ENCODE assay signal across 8 cellular contexts in genomic region chr14:52043690-52044089, GRCh38. TPM values are rescaled to one million over a fixed set of nuclear protein-coding genes. Genes with fewer than 3 reads are reported as not detected.
DNase-seq lines count a peak whose midpoint lies in the region; ATAC-seq, FAIRE-seq and TF ChIP-seq lines count a peak whose summit lies in the region.

No MANE protein-coding gene starts in this region.

- POLR2A ChIA-PET in PC-9 (lab: Charles Lee; ENCODE audit: unreplicated experiment), result no interaction called here

- no peaks in the 10 kb centered on the region for H3K9me2 ChIP-seq in PC-9 (ENCODE audit: insufficient read depth)

- peak; percentile 43; the same call in 1 of the 2 replicates for TF ChIP-seq CTCF in PC-9 (conservative IDR thresholded peaks at IDR 0.05)
- peak; percentile 19 to 25 (median 21) for TF ChIP-seq CTCF in right lobe of liver (IDR thresholded peaks at IDR 0.05)

- H3K4me3 ChIP-seq in PC-9 (no peak overlapping the region), right lobe of liver (no peak overlapping the region)

- 24% methylated on average over 5 of the region's 5 CpGs for WGBS in right lobe of liver (ENCODE audit: insufficient coverage, low coverage, low lambda C conversion rate, missing lambda C conversion rate)

- intact Hi-C loops in PC-9 (cut with micrococcal nuclease; ENCODE audit: unreplicated experiment), result no loop called here
- intact Hi-C loops in right lobe of liver (cut with DNase I), result no loop called here

- CTCF ChIA-PET in PC-9 (lab: Charles Lee), result interaction anchor here (0.6 to 0.7 kb wide), 2 partner anchors 17 to 41 kb away, joined by 3 to 6 read pairs; no protein-coding TSS in a partner anchor

- H4K20me1 ChIP-seq in PC-9 (ENCODE audit: insufficient read depth), result no peaks in the 10 kb centered on the region

- H3K4me1 ChIP-seq in PC-9 (replicated peaks; ENCODE audit: insufficient read depth) (peaks cover 14% of the 10 kb centered on the region), right lobe of liver (no peaks in the 10 kb centered on the region)

- ATAC-seq in right lobe of liver, result peak in 3 of 4 donors; percentile 33 to 53 (median 41)

- no peak for TF ChIP-seq POLR2A in right lobe of liver (IDR thresholded peaks at IDR 0.05)

- no peaks in the 10 kb centered on the region for H3K27me3 ChIP-seq in PC-9 (ENCODE audit: insufficient read depth, low read depth)
- H3K27me3 ChIP-seq in right lobe of liver, result no peaks in the 10 kb centered on the region

- DNase-seq in activated naive CD4-positive, alpha-beta T cell treated with Interleukin-2 at 50 U/mL for 16 hours, result peak; percentile 46
- no peak for DNase-seq in activated naive CD4-positive, alpha-beta T cell (lab: John Stamatoyannopoulos, UW)
- DNase-seq in PC-9 (peak in 1 of 2 experiments; percentile 8), amniotic epithelial cell (ENCODE audit: low read depth) (peak; percentile 48), right lobe of liver (no peak), frontal cortex (ENCODE audit: low spot score in 2 of 2) (no peak), NOMO-1 treated with dmso at 0.1 percent for 144 hours (lab: John Stamatoyannopoulos, UW; ENCODE audit: unreplicated experiment) (no peak), mesenteric fat pad (ENCODE audit: low spot score) (no peak)

- FAIRE-seq in frontal cortex (lab: Jason Lieb, UNC), result no peak

- no peaks in the 10 kb centered on the region for H3K79me2 ChIP-seq in PC-9 (ENCODE audit: low read depth)

- no TSS peak for BruUV-seq in PC-9 (replicated peaks; lab: Mats Ljungman, UMichigan)

- H3K4me2 ChIP-seq in PC-9, result no peak overlapping the region

- H2AFZ ChIP-seq in PC-9, result no peak overlapping the region

- H3F3A ChIP-seq in PC-9 (ENCODE audit: insufficient read depth, low read depth), result no peaks in the 10 kb centered on the region

- H3K9me3 ChIP-seq in PC-9 (ENCODE audit: insufficient read depth, low read depth), result no peaks in the 10 kb centered on the region
- no peaks in the 10 kb centered on the region for H3K9me3 ChIP-seq in right lobe of liver

- H3K27ac ChIP-seq in PC-9 (no peak overlapping the region), right lobe of liver (no peak overlapping the region)

- H3K36me3 ChIP-seq in PC-9 (ENCODE audit: low read depth) (no peaks in the 10 kb centered on the region), right lobe of liver (no peaks in the 10 kb centered on the region)

RNA-seq across cellular contexts. Expression of gene NID2, which starts 25.2 kb away (rescaled TPM):
- 0.11 TPM in 1 of 2 replicates, not detected in the other for total RNA-seq in PC-9 (2021)
- total RNA-seq in right lobe of liver, result 10 to 100 TPM in 1 of 6 experiments, 1 to 10 TPM in 5; 1.7 to 12.9 (median 4.5) TPM
- total RNA-seq in frontal cortex, result 8.2 TPM
- 66.2 TPM for total RNA-seq in mesenteric fat pad

RNA-seq across cellular contexts. Expression of gene RTRAF, which starts 54.3 kb away (rescaled TPM):
- 162 and 184 TPM in 2 replicates for total RNA-seq in PC-9 (2021)
- 10 to 100 TPM; 35.1 to 73.0 (median 55.4) TPM for total RNA-seq in right lobe of liver
- total RNA-seq in frontal cortex, result 33.0 TPM
- 140 TPM for total RNA-seq in mesenteric fat pad

Comparison
In these comparisons a context has a peak if more than half of its experiments do, and no peak if none do; other contexts are left out.
1. DNase-seq: peak in activated naive CD4-positive, alpha-beta T cell treated with Interleukin-2 at 50 U/mL for 16 hours (single experiment) and amniotic epithelial cell (single experiment); none in activated naive CD4-positive, alpha-beta T cell (0 of 4), right lobe of liver (0 of 3), frontal cortex (0 of 2), NOMO-1 treated with dmso at 0.1 percent for 144 hours (single experiment) and mesenteric fat pad (single experiment).